Comparison of ENCODE assay signal across 17 cellular contexts in genomic region chr2:128369626-128370467, GRCh38. TPM values are rescaled to one million over a fixed set of nuclear protein-coding genes. Genes with fewer than 3 reads are reported as not detected.
DNase-seq lines count a peak whose midpoint lies in the region; ATAC-seq and TF ChIP-seq lines count a peak whose summit lies in the region.
"Had no signal": no experiment of that assay in that cellular context is flagged by ENCODE, and none has a peak within 500 bp of the region (broad histone marks: within the 10 kb centered on the region; RNA-seq: fewer than 3 reads in every experiment).

No MANE protein-coding gene starts in this region.

- H4K20me1 ChIP-seq in mammary epithelial cell (ENCODE audit: insufficient read depth, low read length), result no peaks in the 10 kb centered on the region

- H3K4me1 ChIP-seq in mammary epithelial cell (ENCODE audit: insufficient read depth, low read length) (peaks cover 39% of the 10 kb centered on the region), stomach (peaks cover 5 to 26% (median 17%) of the 10 kb centered on the region in 4 donors)

- H3K4me2 ChIP-seq in mammary epithelial cell (ENCODE audit: insufficient read depth, low read depth, low read length), result no peak overlapping the region

- H3K27me3 ChIP-seq in mammary epithelial cell (ENCODE audit: insufficient read depth, low read length) (no peaks in the 10 kb centered on the region), stomach (no peaks in the 10 kb centered on the region)
- H3K27me3 ChIP-seq: brain microvascular endothelial cell had no signal

- H3K9me3 ChIP-seq in mammary epithelial cell (replicated peaks; ENCODE audit: insufficient read depth, low read length) (no peaks in the 10 kb centered on the region), stomach (no peaks in the 10 kb centered on the region)

- H3K36me3 ChIP-seq in mammary epithelial cell (ENCODE audit: insufficient read depth, low read length), result no peaks in the 10 kb centered on the region
- H3K36me3 ChIP-seq in stomach, result no peaks in the 10 kb centered on the region
- H3K36me3 ChIP-seq: brain microvascular endothelial cell had no signal

- no peak for TF ChIP-seq POLR2A in stomach (IDR thresholded peaks at IDR 0.05)

- no peak overlapping the region for H3K9ac ChIP-seq in mammary epithelial cell (ENCODE audit: insufficient read depth, low read length)

- H3K79me2 ChIP-seq in mammary epithelial cell (ENCODE audit: insufficient read depth, low read length), result no peaks in the 10 kb centered on the region

- CTCF ChIA-PET in mammary epithelial cell (lab: Charles Lee; ENCODE audit: low non-redundant PET), result no interaction called here

- ATAC-seq in HG02798 (IDR thresholded peaks at IDR 0.05; ENCODE audit: poor library complexity, unreplicated experiment), result no peak
- ATAC-seq: naive thymus-derived CD4-positive, alpha-beta T cell; PC-3 had no signal

- TF ChIP-seq EP300 in Ishikawa (IDR thresholded peaks at IDR 0.05; ENCODE audit: borderline replicate concordance), result peak; percentile 97
- TF ChIP-seq EP300 in stomach (IDR thresholded peaks at IDR 0.05), result no peak

- H3K27ac ChIP-seq in mammary epithelial cell (ENCODE audit: insufficient read depth, low read depth, low read length), result no peak overlapping the region
- H3K27ac ChIP-seq in stomach, result no peak overlapping the region
- H3K27ac ChIP-seq: brain microvascular endothelial cell, SK-N-MC had no signal

- dilution Hi-C loops in mammary epithelial cell (cut with HindIII; ENCODE audit: low sequenced_read_pairs), result no loop called here

- no TSS peak for BruUV-seq in mammary epithelial cell (replicated peaks; lab: Mats Ljungman, UMichigan)

- DNase-seq in mammary epithelial cell (no peak), mesenteric fat pad (ENCODE audit: low spot score) (peak; percentile 74), stomach (peak; percentile 21), HuH-7.5 (ENCODE audit: low spot score) (no peak), cerebellar nuclear complex (lab: John Stamatoyannopoulos, UW) (no peak), DMS153 (lab: John Stamatoyannopoulos, UW) (no peak)
- DNase-seq: activated CD4-positive, alpha-beta T cell treated with anti-CD3 and anti-CD28 coated beads, Interleukin-2, amount 10 ng/mL, durations not matched to agents 24 days and 14 days; activated naive CD4-positive, alpha-beta T cell treated with anti-CD3 and anti-CD28 coated beads, Interleukin-2, amount 50 U/mL, for 16 hours; AML-193; brain microvascular endothelial cell; naive thymus-derived CD4-positive, alpha-beta T cell; NCI-H1930; PC-3; stimulated activated CD4-positive, alpha-beta T cell treated with anti-CD3 and anti-CD28 coated beads, Interleukin-1b, Interleukin-23, amount 100 ng/mL, for 48 hours had no signal

- WGBS in mammary epithelial cell (ENCODE audit: low coverage, missing lambda C conversion rate), result 87% methylated on average over 6 of the region's 16 CpGs
- 64 to 69% (median 64%) methylated on average over 16 of the region's 16 CpGs for WGBS in stomach, 5 donors

- intact Hi-C loops in mammary epithelial cell (cut with micrococcal nuclease), result no loop called here
- intact Hi-C loops in stomach (cut with DNase I; ENCODE audit: low total_unique reads), result no loop called here

- no peak; the same call in 1 of the 2 replicates for TF ChIP-seq RAD21 in Ishikawa (IDR thresholded peaks at IDR 0.05; ENCODE audit: low read depth)

- H2AFZ ChIP-seq in mammary epithelial cell (ENCODE audit: low read depth, low read length), result peak overlapping the region; percentile 71

- H3K4me3 ChIP-seq in mammary epithelial cell (replicated peaks in 1 of 3; ENCODE audit: insufficient read depth in 1 of 3, low read depth in 2 of 3, low read length in 3 of 3) (no peak overlapping the region), stomach (no peak overlapping the region)
- H3K4me3 ChIP-seq: SK-N-MC had no signal

- in situ Hi-C loops in mammary epithelial cell (cut with MboI; ENCODE audit: low sequenced_read_pairs in 2 of 2), result no loop called here

- TF ChIP-seq CTCF in mammary epithelial cell (conservative IDR thresholded peaks at IDR 0.05 in 1 of 2, IDR thresholded peaks at IDR 0.05 in 1 of 2; ENCODE audit: extremely low read depth in 1 of 2, insufficient read depth in 1 of 2, low read depth in 1 of 2, low read length in 2 of 2), result no peak
- TF ChIP-seq CTCF in stomach (IDR thresholded peaks at IDR 0.05), result no peak

TF ChIP-seq in Ishikawa, 13 proteins besides CTCF, POLR2A, EP300 and RAD21:
- TF ChIP-seq ZBTB7A (IDR thresholded peaks at IDR 0.05; ENCODE audit: low read depth), result peak; percentile 13
- no peak; the same call in 1 of the 2 replicates for TF ChIP-seq TAF1 (IDR thresholded peaks at IDR 0.05; ENCODE audit: low read depth)
- peak; percentile 87 for TF ChIP-seq NFIC (IDR thresholded peaks at IDR 0.05)
- TF ChIP-seq TEAD4 (IDR thresholded peaks at IDR 0.05), result peak; percentile 81
- no peak for TF ChIP-seq EGR1 (IDR thresholded peaks at IDR 0.05)
- no peak for TF ChIP-seq MAX (IDR thresholded peaks at IDR 0.05)
- peak; percentile 97 for TF ChIP-seq TCF12 (IDR thresholded peaks at IDR 0.05; ENCODE audit: low read depth)
- 0 out of 2 replicates have a peak, but pooled peaks have one; percentile 24 for TF ChIP-seq YY1 (IDR thresholded peaks at IDR 0.05; ENCODE audit: low read depth)
- peak; percentile 40; the same call in 1 of the 2 replicates for TF ChIP-seq CEBPB (IDR thresholded peaks at IDR 0.05)
- no peak for TF ChIP-seq USF1 (IDR thresholded peaks at IDR 0.05)
- peak; percentile 90 for TF ChIP-seq FOXM1 (IDR thresholded peaks at IDR 0.05; ENCODE audit: borderline replicate concordance, low read depth)
TF ChIP-seq in Ishikawa: peak in this region for 7.

RNA-seq across cellular contexts. Expression of gene HS6ST1, which starts 51.2 kb away (rescaled TPM):
- total RNA-seq in mammary epithelial cell (10 to 100 TPM; 22.7 to 61.0 TPM), mesenteric fat pad (38.4 TPM), stomach (100 to 1,000 TPM in 1 of 5 donors, 10 to 100 TPM in 2, 1 to 10 TPM in 2; 2.9 to 178 (median 20.7) TPM)
- polyA plus RNA-seq in mammary epithelial cell (13.2 TPM), stomach (10 to 100 TPM in 2 of 3 donors, 1 to 10 TPM in 1; 5.8 to 15.2 (median 10.5) TPM)
- 11.2 TPM for polyA minus RNA-seq in mammary epithelial cell

Comparison
In these comparisons a context has a peak if more than half of its experiments do, and no peak if none do; other contexts are left out.
1. DNase-seq: peak in mesenteric fat pad (single experiment) and stomach (single experiment); none in mammary epithelial cell (single experiment), HuH-7.5 (single experiment), cerebellar nuclear complex (0 of 2) and DMS153 (single experiment).